ENCODE assay signal across 15 cellular contexts in genomic region chr1:65955503-65955902, GRCh38.
"Had no signal": no experiment of that assay in that cellular context is flagged by ENCODE, and none has a peak within 500 bp of the region (broad histone marks: within the 10 kb centered on the region; RNA-seq: fewer than 3 reads in every experiment).

No MANE protein-coding gene starts in this region.

- DNase-seq: activated CD4-positive, alpha-beta T cell treated with anti-CD3 and anti-CD28 coated beads for 1 hour; activated CD4-positive, alpha-beta T cell treated with anti-CD3 and anti-CD28 coated beads, Interleukin-2, amount 50 U/mL, for 48 hours; dermis blood vessel endothelial cell; effector memory CD8-positive, alpha-beta T cell; left cardiac atrium; lower lobe of right lung; nephron progenitor cell; stimulated activated CD4-positive, alpha-beta T cell treated with anti-CD3 and anti-CD28 coated beads, Interleukin-2, amount 100 ng/mL, for 24 hours; stimulated activated naive CD4-positive, alpha-beta T cell treated with Interleukin-2 at 50 U/mL for 16 hours; T-helper 2 cell; trophoblast cell; WERI-Rb-1 had no signal

- H3K27me3 ChIP-seq: right atrium auricular region had no signal

- H3K9me3 ChIP-seq: lower lobe of right lung, prostate gland, right atrium auricular region had no signal

- H3K4me1 ChIP-seq: lower lobe of right lung, right atrium auricular region had no signal

- FAIRE-seq: islet of Langerhans had no signal

- H3K27ac ChIP-seq: lower lobe of right lung, prostate gland, right atrium auricular region, WERI-Rb-1 had no signal

- H3K4me3 ChIP-seq: lower lobe of right lung, prostate gland, right atrium auricular region had no signal

- H3K36me3 ChIP-seq: lower lobe of right lung, prostate gland, right atrium auricular region, WERI-Rb-1 had no signal
